Comparison of ENCODE assay signal across 24 cellular contexts in genomic region chr12:69881771-69882170, GRCh38. TPM values are rescaled to one million over a fixed set of nuclear protein-coding genes. Genes with fewer than 3 reads are reported as not detected.
"Had no signal": no experiment of that assay in that cellular context is flagged by ENCODE, and none has a peak within 500 bp of the region (broad histone marks: within the 10 kb centered on the region; RNA-seq: fewer than 3 reads in every experiment).

No MANE protein-coding gene starts in this region.

- H3K4me1 ChIP-seq: testis had no signal

- H3K27ac Mint-ChIP-seq: activated CD4-positive, alpha-beta memory T cell treated with anti-CD3 and anti-CD28 coated beads, Interleukin-2, amount 10 ng/mL, durations not matched to agents 7 days and 5 days; activated CD4-positive, alpha-beta T cell treated with anti-CD3 and anti-CD28 coated beads, Interleukin-2, amount 10 ng/mL, durations not matched to agents 7 days and 5 days; activated naive CD4-positive, alpha-beta T cell treated with anti-CD3 and anti-CD28 coated beads, Interleukin-2, amount 50 U/mL, for 24 hours; activated naive CD8-positive, alpha-beta T cell treated with anti-CD3 and anti-CD28 coated beads, Interleukin-2, amount 50 U/mL, for 24 hours; activated T-helper 17 cell treated with anti-CD3 and anti-CD28 coated beads, Interleukin-2, amount 50 U/mL, for 72 hours; nephron; progenitor cell of endocrine pancreas; T-helper 2 cell treated with Interferon-gamma antibody and Interleukin-4, amounts not matched to agents 5 μg/mL and 100 μg/mL, for 36 hours had no signal

- ATAC-seq: activated naive CD8-positive, alpha-beta T cell treated with anti-CD3 and anti-CD28 coated beads, Interleukin-2, amount 50 U/mL, for 24 hours; activated T-cell treated with anti-CD3 and anti-CD28 coated beads, Interleukin-2, amount 50 U/mL, for 4 hours; activated T-helper 17 cell treated with anti-CD3 and anti-CD28 coated beads, Interleukin-2, amount 50 U/mL, for 72 hours; right lobe of liver had no signal

- H3K27me3 Mint-ChIP-seq: activated CD4-positive, alpha-beta T cell treated with anti-CD3 and anti-CD28 coated beads, Interleukin-2, amount 10 ng/mL, durations not matched to agents 7 days and 5 days had no signal

- H3K27ac ChIP-seq: epithelial cell of prostate, esophagus squamous epithelium, left ventricle myocardium inferior, right lobe of liver, testis, transverse colon, VCaP had no signal

- H3K9me3 Mint-ChIP-seq: activated CD4-positive, alpha-beta memory T cell treated with anti-CD3 and anti-CD28 coated beads, Interleukin-2, amount 10 ng/mL, durations not matched to agents 7 days and 5 days; activated CD4-positive, alpha-beta T cell treated with anti-CD3 and anti-CD28 coated beads, Interleukin-2, amount 10 ng/mL, durations not matched to agents 7 days and 5 days; activated naive CD4-positive, alpha-beta T cell treated with anti-CD3 and anti-CD28 coated beads, Interleukin-2, amount 50 U/mL, for 24 hours; activated naive CD8-positive, alpha-beta T cell treated with anti-CD3 and anti-CD28 coated beads, Interleukin-2, amount 50 U/mL, for 24 hours; activated T-cell treated with anti-CD3 and anti-CD28 coated beads, Interleukin-2, amount 50 U/mL, for 4 hours; activated T-helper 17 cell treated with anti-CD3 and anti-CD28 coated beads, Interleukin-2, amount 50 U/mL, for 72 hours; nephron; T-helper 2 cell treated with Interferon-gamma antibody and Interleukin-4, amounts not matched to agents 5 μg/mL and 100 μg/mL, for 36 hours had no signal

- H3K27me3 ChIP-seq: right lobe of liver, testis, transverse colon had no signal

- H3K36me3 Mint-ChIP-seq: activated naive CD4-positive, alpha-beta T cell treated with anti-CD3 and anti-CD28 coated beads, Interleukin-2, amount 50 U/mL, for 24 hours had no signal

- H3K4me3 Mint-ChIP-seq: activated CD4-positive, alpha-beta memory T cell treated with anti-CD3 and anti-CD28 coated beads, Interleukin-2, amount 10 ng/mL, durations not matched to agents 7 days and 5 days; activated CD4-positive, alpha-beta T cell treated with anti-CD3 and anti-CD28 coated beads, Interleukin-2, amount 10 ng/mL, durations not matched to agents 7 days and 5 days; activated naive CD4-positive, alpha-beta T cell treated with anti-CD3 and anti-CD28 coated beads, Interleukin-2, amount 50 U/mL, for 24 hours; activated naive CD8-positive, alpha-beta T cell treated with anti-CD3 and anti-CD28 coated beads, Interleukin-2, amount 50 U/mL, for 24 hours; activated T-cell treated with anti-CD3 and anti-CD28 coated beads, Interleukin-2, amount 50 U/mL, for 4 hours; activated T-helper 17 cell treated with anti-CD3 and anti-CD28 coated beads, Interleukin-2, amount 50 U/mL, for 72 hours; nephron; T-helper 2 cell treated with Interferon-gamma antibody and Interleukin-4, amounts not matched to agents 5 μg/mL and 100 μg/mL, for 36 hours had no signal

- DNase-seq: activated CD4-positive, alpha-beta memory T cell treated with anti-CD3 and anti-CD28 coated beads, Interleukin-2, amount 10 ng/mL, durations not matched to agents 7 days and 5 days; activated CD4-positive, alpha-beta T cell treated with anti-CD3 and anti-CD28 coated beads, Interleukin-2, amount 10 ng/mL, durations not matched to agents 7 days and 5 days; activated CD4-positive, CD25-positive, alpha-beta regulatory T cell treated with anti-CD3 and anti-CD28 coated beads, Interleukin-2, amount 50 U/mL, for 72 hours; activated CD8-positive, alpha-beta memory T cell treated with anti-CD3 and anti-CD28 coated beads, Interleukin-2, amount 50 U/mL, for 48 hours; activated gamma-delta T cell treated with Interleukin-2 at 50 U/mL for 16 hours; activated naive CD8-positive, alpha-beta T cell treated with anti-CD3 and anti-CD28 coated beads, Interleukin-2, amount 50 U/mL, for 24 hours; activated T-cell treated with anti-CD3 and anti-CD28 coated beads, Interleukin-2, amount 50 U/mL, for 4 hours; effector CD8-positive, alpha-beta T cell; esophagus squamous epithelium; left ventricle myocardium inferior; right lobe of liver; stimulated activated CD4-positive, alpha-beta T cell treated with anti-CD3 and anti-CD28 coated beads, Interleukin-2, amount 100 ng/mL, for 48 hours; stimulated activated naive CD4-positive, alpha-beta T cell treated with Interleukin-2 at 50 U/mL for 16 hours; T-helper 1 cell; testis; transverse colon had no signal

RNA-seq across cellular contexts. Expression of gene MYRFL, which starts 56.7 kb away (rescaled TPM):
- total RNA-seq: activated CD4-positive, alpha-beta memory T cell treated with anti-CD3 and anti-CD28 coated beads, Interleukin-2, amount 10 ng/mL, durations not matched to agents 7 days and 5 days; activated CD4-positive, alpha-beta T cell treated with anti-CD3 and anti-CD28 coated beads, Interleukin-2, amount 10 ng/mL, durations not matched to agents 7 days and 5 days; activated T-cell treated with anti-CD3 and anti-CD28 coated beads, Interleukin-2, amount 50 U/mL, for 4 hours; dermis microvascular lymphatic vessel endothelial cell; esophagus squamous epithelium had no signal
